In the genomic region with DNA sequence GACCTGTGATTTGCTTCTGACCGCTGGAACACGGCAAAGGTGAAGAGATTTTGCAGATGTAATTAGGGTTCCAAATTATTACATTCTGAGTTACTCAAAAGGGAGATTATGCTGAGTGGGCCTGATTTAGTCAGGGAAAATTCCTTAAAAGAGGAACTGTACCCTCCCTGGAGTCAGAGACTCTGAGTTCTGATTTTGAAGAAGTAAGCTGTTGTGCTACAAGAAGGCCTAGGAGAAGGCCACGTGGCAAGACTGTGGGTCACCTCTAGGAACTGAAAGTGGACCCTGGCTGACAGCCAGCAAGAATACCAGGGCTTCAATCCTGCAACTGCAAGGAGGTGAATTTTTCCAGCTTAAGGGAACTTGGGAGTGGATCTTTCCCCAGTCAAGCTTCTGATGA, we compare ENCODE assay signal across 1 cellular context.
A peak's percentile ranks its signal among the peaks of the same experiment; 100 is the strongest.
TF ChIP-seq lines count a peak whose summit lies in the region.

No MANE protein-coding gene starts in this region.

TF ChIP-seq in IMR-90, 13 proteins besides CTCF, POLR2A, EP300 and RAD21:
- TF ChIP-seq MAFK (IDR thresholded peaks at IDR 0.05; ENCODE audit: low read depth, low read length) (peak; percentile 34; the same call in 1 of the 2 replicates), MAZ (IDR thresholded peaks at IDR 0.05; ENCODE audit: borderline replicate concordance, low read depth, low read length) (no peak), FOS (IDR thresholded peaks at IDR 0.05; ENCODE audit: low read depth, low read length) (no peak), SMC3 (IDR thresholded peaks at IDR 0.05; ENCODE audit: low read depth, low read length) (no peak), MXI1 (IDR thresholded peaks at IDR 0.05; ENCODE audit: borderline replicate concordance, low read depth, low read length) (no peak)
